ENCODE assay signal across 2 cellular contexts in the genomic region with DNA sequence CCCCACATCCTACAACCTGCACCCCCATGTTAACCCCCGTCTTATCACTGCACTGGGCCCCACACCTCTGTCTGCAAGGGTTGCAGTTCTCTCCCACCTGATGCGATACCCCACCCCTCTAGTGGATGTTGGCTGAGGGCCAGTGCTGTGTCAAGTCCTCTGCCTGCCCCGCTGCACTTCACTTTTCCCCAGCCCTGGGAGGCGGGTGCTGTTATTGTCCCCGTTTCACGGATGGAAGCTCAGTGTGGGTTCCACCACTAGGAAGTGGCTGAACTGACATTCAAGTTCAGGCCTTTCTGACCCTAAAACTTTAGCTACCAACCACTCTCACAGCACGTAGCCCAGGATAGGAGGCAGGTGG.
TF ChIP-seq lines count a peak whose summit lies in the region.

No MANE protein-coding gene starts in this region.

TF ChIP-seq in HCT116, 20 proteins besides CTCF, POLR2A, EP300 and RAD21:
- TF ChIP-seq, protein P1, sequence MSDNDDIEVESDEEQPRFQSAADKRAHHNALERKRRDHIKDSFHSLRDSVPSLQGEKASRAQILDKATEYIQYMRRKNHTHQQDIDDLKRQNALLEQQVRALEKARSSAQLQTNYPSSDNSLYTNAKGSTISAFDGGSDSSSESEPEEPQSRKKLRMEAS (IDR thresholded peaks at IDR 0.05), result no peak
- TF ChIP-seq SRF (IDR thresholded peaks at IDR 0.05; ENCODE audit: low read depth), result no peak
- TF ChIP-seq TCF7L2 (IDR thresholded peaks at IDR 0.05; ENCODE audit: borderline replicate concordance, extremely low read depth, insufficient read depth, insufficient read length), result no peak
- no peak for TF ChIP-seq YY1 (IDR thresholded peaks at IDR 0.05; ENCODE audit: extremely low read depth, insufficient replicate concordance, low read depth, low read length)
- no peak for TF ChIP-seq SIN3A (IDR thresholded peaks at IDR 0.05; ENCODE audit: low read depth)
- TF ChIP-seq, protein P2, sequence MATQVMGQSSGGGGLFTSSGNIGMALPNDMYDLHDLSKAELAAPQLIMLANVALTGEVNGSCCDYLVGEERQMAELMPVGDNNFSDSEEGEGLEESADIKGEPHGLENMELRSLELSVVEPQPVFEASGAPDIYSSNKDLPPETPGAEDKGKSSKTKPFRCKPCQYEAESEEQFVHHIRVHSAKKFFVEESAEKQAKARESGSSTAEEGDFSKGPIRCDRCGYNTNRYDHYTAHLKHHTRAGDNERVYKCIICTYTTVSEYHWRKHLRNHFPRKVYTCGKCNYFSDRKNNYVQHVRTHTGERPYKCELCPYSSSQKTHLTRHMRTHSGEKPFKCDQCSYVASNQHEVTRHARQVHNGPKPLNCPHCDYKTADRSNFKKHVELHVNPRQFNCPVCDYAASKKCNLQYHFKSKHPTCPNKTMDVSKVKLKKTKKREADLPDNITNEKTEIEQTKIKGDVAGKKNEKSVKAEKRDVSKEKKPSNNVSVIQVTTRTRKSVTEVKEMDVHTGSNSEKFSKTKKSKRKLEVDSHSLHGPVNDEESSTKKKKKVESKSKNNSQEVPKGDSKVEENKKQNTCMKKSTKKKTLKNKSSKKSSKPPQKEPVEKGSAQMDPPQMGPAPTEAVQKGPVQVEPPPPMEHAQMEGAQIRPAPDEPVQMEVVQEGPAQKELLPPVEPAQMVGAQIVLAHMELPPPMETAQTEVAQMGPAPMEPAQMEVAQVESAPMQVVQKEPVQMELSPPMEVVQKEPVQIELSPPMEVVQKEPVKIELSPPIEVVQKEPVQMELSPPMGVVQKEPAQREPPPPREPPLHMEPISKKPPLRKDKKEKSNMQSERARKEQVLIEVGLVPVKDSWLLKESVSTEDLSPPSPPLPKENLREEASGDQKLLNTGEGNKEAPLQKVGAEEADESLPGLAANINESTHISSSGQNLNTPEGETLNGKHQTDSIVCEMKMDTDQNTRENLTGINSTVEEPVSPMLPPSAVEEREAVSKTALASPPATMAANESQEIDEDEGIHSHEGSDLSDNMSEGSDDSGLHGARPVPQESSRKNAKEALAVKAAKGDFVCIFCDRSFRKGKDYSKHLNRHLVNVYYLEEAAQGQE (IDR thresholded peaks at IDR 0.05; ENCODE audit: low read depth), result no peak
- no peak for TF ChIP-seq FOSL1 (IDR thresholded peaks at IDR 0.05; ENCODE audit: low read depth)
- TF ChIP-seq, protein P3, sequence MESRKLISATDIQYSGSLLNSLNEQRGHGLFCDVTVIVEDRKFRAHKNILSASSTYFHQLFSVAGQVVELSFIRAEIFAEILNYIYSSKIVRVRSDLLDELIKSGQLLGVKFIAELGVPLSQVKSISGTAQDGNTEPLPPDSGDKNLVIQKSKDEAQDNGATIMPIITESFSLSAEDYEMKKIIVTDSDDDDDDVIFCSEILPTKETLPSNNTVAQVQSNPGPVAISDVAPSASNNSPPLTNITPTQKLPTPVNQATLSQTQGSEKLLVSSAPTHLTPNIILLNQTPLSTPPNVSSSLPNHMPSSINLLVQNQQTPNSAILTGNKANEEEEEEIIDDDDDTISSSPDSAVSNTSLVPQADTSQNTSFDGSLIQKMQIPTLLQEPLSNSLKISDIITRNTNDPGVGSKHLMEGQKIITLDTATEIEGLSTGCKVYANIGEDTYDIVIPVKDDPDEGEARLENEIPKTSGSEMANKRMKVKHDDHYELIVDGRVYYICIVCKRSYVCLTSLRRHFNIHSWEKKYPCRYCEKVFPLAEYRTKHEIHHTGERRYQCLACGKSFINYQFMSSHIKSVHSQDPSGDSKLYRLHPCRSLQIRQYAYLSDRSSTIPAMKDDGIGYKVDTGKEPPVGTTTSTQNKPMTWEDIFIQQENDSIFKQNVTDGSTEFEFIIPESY (IDR thresholded peaks at IDR 0.05; ENCODE audit: extremely low read depth, insufficient replicate concordance, low read length), result no peak
- TF ChIP-seq ELF1 (IDR thresholded peaks at IDR 0.05; ENCODE audit: borderline replicate concordance, low read depth), result no peak
- TF ChIP-seq EZH2 (IDR thresholded peaks at IDR 0.05), result no peak
- no peak for TF ChIP-seq EZH2phosphoT487 (IDR thresholded peaks at IDR 0.05; ENCODE audit: borderline replicate concordance)
- TF ChIP-seq CBX3 (IDR thresholded peaks at IDR 0.05; ENCODE audit: low read depth), result no peak
- no peak for TF ChIP-seq POLR2AphosphoS5 (IDR thresholded peaks at IDR 0.05; ENCODE audit: low read depth, low read length)
- TF ChIP-seq SP1 (IDR thresholded peaks at IDR 0.05; ENCODE audit: low read depth), result no peak
- TF ChIP-seq ZFX (IDR thresholded peaks at IDR 0.05), result no peak
- no peak for TF ChIP-seq JUND (IDR thresholded peaks at IDR 0.05)
- TF ChIP-seq CEBPB (IDR thresholded peaks at IDR 0.05; ENCODE audit: low read depth), result no peak
- TF ChIP-seq, protein P4, sequence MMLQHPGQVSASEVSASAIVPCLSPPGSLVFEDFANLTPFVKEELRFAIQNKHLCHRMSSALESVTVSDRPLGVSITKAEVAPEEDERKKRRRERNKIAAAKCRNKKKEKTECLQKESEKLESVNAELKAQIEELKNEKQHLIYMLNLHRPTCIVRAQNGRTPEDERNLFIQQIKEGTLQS (IDR thresholded peaks at IDR 0.05), result no peak
- TF ChIP-seq EGR1 (IDR thresholded peaks at IDR 0.05; ENCODE audit: low read depth), result no peak

TF ChIP-seq in K562, 482 proteins besides CTCF, POLR2A, EP300 and RAD21:
- TF ChIP-seq NFIC (IDR thresholded peaks at IDR 0.05) (peak; percentile 71), ARNT (IDR thresholded peaks at IDR 0.05) (no peak)
